Comparison of ENCODE assay signal across 17 cellular contexts in the genomic region with DNA sequence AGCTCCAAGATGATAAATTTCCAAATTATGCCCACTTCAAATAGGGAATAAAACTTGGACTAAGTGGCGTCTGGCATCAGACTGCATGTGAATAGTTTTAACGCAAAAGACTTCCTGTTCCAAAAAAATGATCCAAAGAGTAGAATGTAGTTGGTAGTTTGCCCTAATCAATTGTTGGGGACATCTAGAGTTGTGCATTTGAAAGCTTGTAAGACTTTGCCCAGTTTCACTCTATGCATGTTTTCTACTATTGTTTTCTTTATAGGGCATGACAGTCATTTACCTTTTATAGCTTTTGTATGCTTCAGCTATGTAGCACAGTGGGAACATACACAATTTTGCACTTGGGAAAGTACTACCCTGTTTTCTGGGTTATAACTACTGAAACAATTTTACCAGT.
A peak's percentile ranks its signal among the peaks of the same experiment; 100 is the strongest.
DNase-seq lines count a peak whose midpoint lies in the region; ATAC-seq and TF ChIP-seq lines count a peak whose summit lies in the region.
"Had no signal": no experiment of that assay in that cellular context is flagged by ENCODE, and none has a peak within 500 bp of the region (broad histone marks: within the 10 kb centered on the region; RNA-seq: fewer than 3 reads in every experiment).

No MANE protein-coding gene starts in this region.

- H3K4me1 Mint-ChIP-seq in WTC11: peaks cover 26% of the 10 kb centered on the region
- H3K4me1 Mint-ChIP-seq in progenitor cell of endocrine pancreas (ENCODE audit: low read depth): peaks cover 8% of the 10 kb centered on the region

- no peaks in the 10 kb centered on the region for H3K9me3 Mint-ChIP-seq in WTC11
- H3K9me3 Mint-ChIP-seq in progenitor cell of endocrine pancreas (ENCODE audit: low read depth): peaks cover 9% of the 10 kb centered on the region
- H3K9me3 Mint-ChIP-seq: CD8-positive, alpha-beta T cell; GM23338; H9 had no signal

- H3K27ac Mint-ChIP-seq in WTC11 (peak overlapping the region; percentile 46; the same call in 1 of the 2 replicates), progenitor cell of endocrine pancreas (peak overlapping the region; percentile 29)
- H3K27ac Mint-ChIP-seq: B cell; CD4-positive, CD25-positive, alpha-beta regulatory T cell; CD8-positive, alpha-beta T cell; GM23338; H9 had no signal

- intact Hi-C loops in left colon (cut with DNase I, micrococcal nuclease): no loop called here

- no peaks in the 10 kb centered on the region for H3K36me3 Mint-ChIP-seq in WTC11
- peaks cover 8% of the 10 kb centered on the region for H3K36me3 Mint-ChIP-seq in progenitor cell of endocrine pancreas (ENCODE audit: insufficient read depth)

- no peak for DNase-seq in WTC11 (ENCODE audit: low spot score)
- DNase-seq in left colon: no peak
- no peak for DNase-seq in progenitor cell of endocrine pancreas (ENCODE audit: low spot score, unreplicated experiment)
- DNase-seq in DMS114 treated with DMSO at 0.1 percent for 48 hours (lab: John Stamatoyannopoulos, UW; ENCODE audit: unreplicated experiment): no peak
- DNase-seq in activated CD8-positive, alpha-beta memory T cell treated with anti-CD3 and anti-CD28 coated beads, Interleukin-2, amount 50 U/mL, for 4 hours: no peak
- DNase-seq in islet precursor cell: no peak
- DNase-seq: Caco-2; CD4-positive, CD25-positive, alpha-beta regulatory T cell; CD8-positive, alpha-beta T cell; DMS 273 treated with DMSO at 0.1 percent for 48 hours; DMS53; DMS79 treated with DMSO at 0.1 percent for 48 hours; GF-D8; H9 had no signal

- POLR2A ChIA-PET in WTC11 (lab: Charles Lee): no interaction called here

- TF ChIP-seq CTCF in WTC11 (IDR thresholded peaks at IDR 0.05): no peak
- TF ChIP-seq CTCF in progenitor cell of endocrine pancreas (IDR thresholded peaks at IDR 0.05; ENCODE audit: unreplicated experiment): no peak

- CTCF ChIA-PET in WTC11 (lab: Charles Lee): interaction anchor here (0.6 kb wide), 1 partner anchor 15 kb away, joined by 3 read pairs; no protein-coding TSS in a partner anchor

- H3K4me3 Mint-ChIP-seq in WTC11: no peak overlapping the region
- no peak overlapping the region for H3K4me3 Mint-ChIP-seq in progenitor cell of endocrine pancreas (ENCODE audit: low read depth)
- H3K4me3 Mint-ChIP-seq: B cell; CD4-positive, CD25-positive, alpha-beta regulatory T cell; CD8-positive, alpha-beta T cell; GM23338; H9 had no signal

- ATAC-seq in WTC11 (no peak), left colon (peak; percentile 53)
- ATAC-seq: CD8-positive, alpha-beta T cell; GM23338; HCT116 had no signal

- H3K27me3 Mint-ChIP-seq in WTC11 (ENCODE audit: low read depth): no peaks in the 10 kb centered on the region
- no peaks in the 10 kb centered on the region for H3K27me3 Mint-ChIP-seq in progenitor cell of endocrine pancreas
- H3K27me3 Mint-ChIP-seq: B cell; CD4-positive, CD25-positive, alpha-beta regulatory T cell had no signal

TF ChIP-seq in WTC11, 78 proteins besides CTCF, POLR2A, EP300 and RAD21:
- TF ChIP-seq TCF7 (CRISPR knock-in tag; IDR thresholded peaks at IDR 0.05; ENCODE audit: low read depth) (no peak), ZNF671 (CRISPR knock-in tag; IDR thresholded peaks at IDR 0.05) (no peak), ELF4 (CRISPR knock-in tag; IDR thresholded peaks at IDR 0.05; ENCODE audit: low read depth) (no peak), FOXJ3 (CRISPR knock-in tag; IDR thresholded peaks at IDR 0.05; ENCODE audit: borderline replicate concordance) (no peak), NFYB (CRISPR knock-in tag; conservative IDR thresholded peaks at IDR 0.05; ENCODE audit: low read depth) (no peak), ZNF317 (CRISPR knock-in tag; IDR thresholded peaks at IDR 0.05; ENCODE audit: borderline replicate concordance, low read depth) (no peak), ATF1 (CRISPR knock-in tag; IDR thresholded peaks at IDR 0.05) (no peak), JUN (CRISPR knock-in tag; IDR thresholded peaks at IDR 0.05) (no peak), SOX15 (CRISPR knock-in tag; IDR thresholded peaks at IDR 0.05) (no peak)
- TF ChIP-seq, protein P1, sequence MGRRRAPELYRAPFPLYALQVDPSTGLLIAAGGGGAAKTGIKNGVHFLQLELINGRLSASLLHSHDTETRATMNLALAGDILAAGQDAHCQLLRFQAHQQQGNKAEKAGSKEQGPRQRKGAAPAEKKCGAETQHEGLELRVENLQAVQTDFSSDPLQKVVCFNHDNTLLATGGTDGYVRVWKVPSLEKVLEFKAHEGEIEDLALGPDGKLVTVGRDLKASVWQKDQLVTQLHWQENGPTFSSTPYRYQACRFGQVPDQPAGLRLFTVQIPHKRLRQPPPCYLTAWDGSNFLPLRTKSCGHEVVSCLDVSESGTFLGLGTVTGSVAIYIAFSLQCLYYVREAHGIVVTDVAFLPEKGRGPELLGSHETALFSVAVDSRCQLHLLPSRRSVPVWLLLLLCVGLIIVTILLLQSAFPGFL (CRISPR knock-in tag; IDR thresholded peaks at IDR 0.05; ENCODE audit: borderline replicate concordance): no peak
- TF ChIP-seq, protein P2, sequence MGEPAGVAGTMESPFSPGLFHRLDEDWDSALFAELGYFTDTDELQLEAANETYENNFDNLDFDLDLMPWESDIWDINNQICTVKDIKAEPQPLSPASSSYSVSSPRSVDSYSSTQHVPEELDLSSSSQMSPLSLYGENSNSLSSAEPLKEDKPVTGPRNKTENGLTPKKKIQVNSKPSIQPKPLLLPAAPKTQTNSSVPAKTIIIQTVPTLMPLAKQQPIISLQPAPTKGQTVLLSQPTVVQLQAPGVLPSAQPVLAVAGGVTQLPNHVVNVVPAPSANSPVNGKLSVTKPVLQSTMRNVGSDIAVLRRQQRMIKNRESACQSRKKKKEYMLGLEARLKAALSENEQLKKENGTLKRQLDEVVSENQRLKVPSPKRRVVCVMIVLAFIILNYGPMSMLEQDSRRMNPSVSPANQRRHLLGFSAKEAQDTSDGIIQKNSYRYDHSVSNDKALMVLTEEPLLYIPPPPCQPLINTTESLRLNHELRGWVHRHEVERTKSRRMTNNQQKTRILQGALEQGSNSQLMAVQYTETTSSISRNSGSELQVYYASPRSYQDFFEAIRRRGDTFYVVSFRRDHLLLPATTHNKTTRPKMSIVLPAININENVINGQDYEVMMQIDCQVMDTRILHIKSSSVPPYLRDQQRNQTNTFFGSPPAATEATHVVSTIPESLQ (CRISPR knock-in tag; IDR thresholded peaks at IDR 0.05): no peak
TF ChIP-seq in WTC11: peak in this region for 0.
